ENCODE assay signal across 25 cellular contexts in the genomic region with DNA sequence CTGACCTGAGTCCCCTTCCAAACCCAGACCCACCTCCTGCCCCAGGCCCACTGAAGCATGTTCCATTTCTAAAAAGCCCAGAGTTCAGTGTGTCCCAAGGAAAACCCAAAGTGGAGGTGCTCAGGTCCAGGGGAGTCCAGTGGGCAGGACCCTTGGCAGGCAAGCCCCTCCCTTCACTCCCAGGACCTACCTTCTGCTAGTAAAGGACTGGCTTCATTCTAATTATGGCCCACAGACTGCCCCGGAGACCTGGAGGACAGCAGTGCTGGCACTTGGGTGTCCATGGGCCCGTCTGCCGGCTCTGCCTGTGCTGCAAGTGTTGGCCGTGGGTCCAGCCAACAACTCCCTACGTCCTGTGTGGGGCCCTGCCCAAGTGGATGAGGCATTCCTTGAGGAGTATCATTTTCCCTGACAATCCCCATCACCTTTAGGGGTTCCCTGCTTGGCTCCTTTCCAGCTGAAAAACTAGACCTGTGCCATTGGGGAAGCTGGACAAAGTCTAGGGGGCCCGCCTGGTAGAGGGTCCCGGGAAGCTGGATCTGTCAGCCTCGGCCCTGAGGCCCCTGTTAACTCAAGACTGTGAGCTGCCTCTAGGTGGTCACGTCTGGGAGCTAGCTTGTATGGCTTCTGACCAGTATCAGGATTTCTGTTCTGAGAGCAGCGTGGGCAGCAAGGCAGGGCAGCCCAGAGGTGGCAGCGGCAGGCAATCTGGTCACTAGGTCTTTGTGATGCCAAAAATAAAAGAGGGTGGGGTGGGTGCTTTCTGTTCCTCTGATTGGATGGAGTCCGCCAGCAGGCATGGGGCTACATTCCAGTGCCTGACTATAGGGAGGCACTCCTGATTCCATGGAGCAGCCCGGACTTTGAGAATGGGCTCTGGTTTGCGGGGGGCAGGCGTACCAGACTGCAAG. TPM values are rescaled to one million over a fixed set of nuclear protein-coding genes. Genes with fewer than 3 reads are reported as not detected.
"Had no signal": no experiment of that assay in that cellular context is flagged by ENCODE, and none has a peak within 500 bp of the region (broad histone marks: within the 10 kb centered on the region; RNA-seq: fewer than 3 reads in every experiment).

No MANE protein-coding gene starts in this region.

- H3K36me3 ChIP-seq: right lobe of liver, thyroid gland had no signal

- H3K4me3 Mint-ChIP-seq: activated T-cell treated with anti-CD3 and anti-CD28 coated beads, Interleukin-2, amount 50 U/mL, for 72 hours; dendritic cell treated with granulocyte-macrophage colony-stimulating factor and Interleukin-4, amounts not matched to agents 40 ng/mL and 50 ng/mL, for 4 days; nephron; stimulated activated memory B cell treated with anti-CD40 and anti-IgM and Interleukin-4, amounts not matched to agents 10 μg/mL and 1 μg/mL and 100 μg/mL, for 72 hours had no signal

- H3K36me3 Mint-ChIP-seq: stimulated activated memory B cell treated with anti-CD40 and anti-IgM and Interleukin-4, amounts not matched to agents 10 μg/mL and 1 μg/mL and 100 μg/mL, for 72 hours had no signal

- H3K27ac Mint-ChIP-seq: activated T-cell treated with anti-CD3 and anti-CD28 coated beads, Interleukin-2, amount 50 U/mL, for 72 hours; dendritic cell treated with granulocyte-macrophage colony-stimulating factor and Interleukin-4, amounts not matched to agents 40 ng/mL and 50 ng/mL, for 4 days; nephron; stimulated activated memory B cell treated with anti-CD40 and anti-IgM and Interleukin-4, amounts not matched to agents 10 μg/mL and 1 μg/mL and 100 μg/mL, for 72 hours had no signal

- H3K27ac ChIP-seq: esophagus squamous epithelium, hepatocyte, psoas muscle, right lobe of liver, thyroid gland had no signal

- H3K4me3 ChIP-seq: esophagus squamous epithelium, hepatocyte, psoas muscle, right lobe of liver, smooth muscle cell, thyroid gland had no signal

- H3K4me1 ChIP-seq: psoas muscle had no signal

- H3K9me3 Mint-ChIP-seq: activated T-cell treated with anti-CD3 and anti-CD28 coated beads, Interleukin-2, amount 50 U/mL, for 72 hours; dendritic cell treated with granulocyte-macrophage colony-stimulating factor and Interleukin-4, amounts not matched to agents 40 ng/mL and 50 ng/mL, for 4 days; nephron; stimulated activated memory B cell treated with anti-CD40 and anti-IgM and Interleukin-4, amounts not matched to agents 10 μg/mL and 1 μg/mL and 100 μg/mL, for 72 hours had no signal

- ATAC-seq: activated T-cell treated with anti-CD3 and anti-CD28 coated beads, Interleukin-2, amount 50 U/mL, for 72 hours; psoas muscle; right lobe of liver; stimulated activated memory B cell treated with anti-CD40 and anti-IgM and Interleukin-4, amounts not matched to agents 10 μg/mL and 1 μg/mL and 100 μg/mL, for 72 hours had no signal

- H3K9me3 ChIP-seq: esophagus squamous epithelium, psoas muscle, right lobe of liver, thyroid gland had no signal

- DNase-seq: activated CD4-positive, alpha-beta T cell treated with anti-CD3 and anti-CD28 coated beads, Interleukin-2, amount 50 U/mL, for 1 hour; activated CD8-positive, alpha-beta memory T cell treated with anti-CD3 and anti-CD28 coated beads, Interleukin-2, amount 50 U/mL, for 4 hours; activated effector memory CD4-positive, alpha-beta T cell treated with anti-CD3 and anti-CD28 coated beads, Interleukin-2, amount 50 U/mL, for 16 hours; activated naive CD4-positive, alpha-beta T cell treated with anti-CD3 and anti-CD28 coated beads, Interleukin-2, amount 50 U/mL, for 16 hours; activated T-cell treated with anti-CD3 and anti-CD28 coated beads, Interleukin-2, amount 50 U/mL, for 72 hours; effector CD8-positive, alpha-beta T cell; esophagus squamous epithelium; mammary epithelial cell; midbrain; psoas muscle; stimulated activated CD4-positive, alpha-beta T cell treated with anti-CD3 and anti-CD28 coated beads, Interleukin-4, amount 100 ng/mL, for 24 hours; T-helper 1 cell; T1000; thyroid gland had no signal

RNA-seq across cellular contexts. Expression of a gene that starts 55.4 kb away (rescaled TPM):
- total RNA-seq: activated T-cell treated with anti-CD3 and anti-CD28 coated beads, Interleukin-2, amount 50 U/mL, for 72 hours; astrocyte; bronchial epithelial cell; cerebellum; esophagus squamous epithelium; mammary epithelial cell; osteocyte; psoas muscle; smooth muscle cell; thyroid gland; urinary bladder had no signal
- polyA plus RNA-seq: mammary epithelial cell, smooth muscle cell, urinary bladder had no signal
